Comparison of ENCODE assay signal across 8 cellular contexts in genomic region chr11:67318239-67318555, GRCh38. TPM values are rescaled to one million over a fixed set of nuclear protein-coding genes. Genes with fewer than 3 reads are reported as not detected.
A peak's percentile ranks its signal among the peaks of the same experiment; 100 is the strongest.
DNase-seq lines count a peak whose midpoint lies in the region; ATAC-seq lines count a peak whose summit lies in the region.

No MANE protein-coding gene starts in this region.

- no peaks in the 10 kb centered on the region for H3K9me3 ChIP-seq in iPS-15b (ENCODE audit: control insufficient read depth, insufficient read depth, low read length)

- H3K27me3 ChIP-seq in iPS-15b (ENCODE audit: control insufficient read depth, insufficient read depth, low read length), result peaks cover 28% of the 10 kb centered on the region

- H3K4me1 ChIP-seq in iPS-15b (ENCODE audit: control insufficient read depth, insufficient read depth, low read length), result no peaks in the 10 kb centered on the region

- CTCF ChIA-PET in activated CD4-positive, alpha-beta memory T cell treated with anti-CD3 and anti-CD28 coated beads for 36 hours (lab: Charles Lee), result interaction anchor here (0.6 to 10.2 kb wide), 26 partner anchors 11 to 311 kb away, joined by 3 to 150 read pairs (median 10); partner anchors contain the start of genes ANKRD13D, GRK2, NUDT8 and POLD4

- no peak overlapping the region for H3K9ac ChIP-seq in iPS-15b (ENCODE audit: low read depth, low read length)

- H3K4me1 Mint-ChIP-seq in T-helper 1 cell treated with Interleukin-12 subunit alpha and Interleukin-12 subunit beta and Interleukin-4 antibody, amounts not matched to agents 30 μg/mL and 1 μg/mL, for 36 hours (ENCODE audit: low read depth), result peaks cover 33% of the 10 kb centered on the region
- H3K4me1 Mint-ChIP-seq in activated CD4-positive, alpha-beta memory T cell treated with anti-CD3 and anti-CD28 coated beads for 36 hours (ENCODE audit: low read depth), result peaks cover 19% of the 10 kb centered on the region
- peaks cover 25% of the 10 kb centered on the region for H3K4me1 Mint-ChIP-seq in stimulated activated naive CD8-positive, alpha-beta T cell treated with anti-CD3 and anti-CD28 coated beads, Interleukin-15, amount 100 ng/mL, for 72 hours

- H3K27ac Mint-ChIP-seq in T-helper 1 cell treated with Interleukin-12 subunit alpha and Interleukin-12 subunit beta and Interleukin-4 antibody, amounts not matched to agents 30 μg/mL and 1 μg/mL, for 36 hours, result no peak overlapping the region
- H3K27ac Mint-ChIP-seq in activated CD4-positive, alpha-beta memory T cell treated with anti-CD3 and anti-CD28 coated beads for 36 hours, result no peak overlapping the region
- H3K27ac Mint-ChIP-seq in stimulated activated naive CD8-positive, alpha-beta T cell treated with anti-CD3 and anti-CD28 coated beads, Interleukin-15, amount 100 ng/mL, for 72 hours, result peak overlapping the region in 1 of 2 donors; percentile 32

- POLR2A ChIA-PET in activated CD4-positive, alpha-beta memory T cell treated with anti-CD3 and anti-CD28 coated beads for 36 hours (lab: Charles Lee), result interaction anchor here (1.3 to 2.4 kb wide), 8 partner anchors 15 to 78 kb away, joined by 6 to 15 read pairs (median 10); partner anchors contain the start of genes ANKRD13D, GRK2 and SSH3

- peak overlapping the region; percentile 99 for H3K4me3 Mint-ChIP-seq in T-helper 1 cell treated with Interleukin-12 subunit alpha and Interleukin-12 subunit beta and Interleukin-4 antibody, amounts not matched to agents 30 μg/mL and 1 μg/mL, for 36 hours
- peak overlapping the region; percentile 96 for H3K4me3 Mint-ChIP-seq in activated CD4-positive, alpha-beta memory T cell treated with anti-CD3 and anti-CD28 coated beads for 36 hours
- peak overlapping the region; percentile 78 to 97 for H3K4me3 Mint-ChIP-seq in stimulated activated naive CD8-positive, alpha-beta T cell treated with anti-CD3 and anti-CD28 coated beads, Interleukin-15, amount 100 ng/mL, for 72 hours

- ATAC-seq in stimulated activated naive CD8-positive, alpha-beta T cell treated with anti-CD3 and anti-CD28 coated beads, Interleukin-15, amount 100 ng/mL, for 72 hours, result no peak

- intact Hi-C loops in activated CD4-positive, alpha-beta memory T cell treated with anti-CD3 and anti-CD28 coated beads for 36 hours (cut with micrococcal nuclease), result loop anchor here (10.0 kb wide), 1 partner anchor 233 kb away; no protein-coding TSS in a partner anchor

- no peaks in the 10 kb centered on the region for H3K36me3 ChIP-seq in iPS-15b (ENCODE audit: control insufficient read depth, insufficient read depth, low read length)

- peaks cover 4% of the 10 kb centered on the region for H3K36me3 Mint-ChIP-seq in T-helper 1 cell treated with Interleukin-12 subunit alpha and Interleukin-12 subunit beta and Interleukin-4 antibody, amounts not matched to agents 30 μg/mL and 1 μg/mL, for 36 hours (ENCODE audit: low read depth)
- H3K36me3 Mint-ChIP-seq in activated CD4-positive, alpha-beta memory T cell treated with anti-CD3 and anti-CD28 coated beads for 36 hours, result peaks cover 3% of the 10 kb centered on the region

- DNase-seq in T-helper 1 cell (no peak), SW480 (ENCODE audit: low spot score) (no peak), UCSD-AML1 (lab: John Stamatoyannopoulos, UW; ENCODE audit: unreplicated experiment) (no peak), NOMO-1 treated with DMSO at 0.1 percent for 48 hours (lab: John Stamatoyannopoulos, UW; ENCODE audit: unreplicated experiment) (no peak)
- DNase-seq in activated CD4-positive, alpha-beta memory T cell treated with anti-CD3 and anti-CD28 coated beads for 36 hours, result no peak
- DNase-seq in stimulated activated naive CD8-positive, alpha-beta T cell treated with anti-CD3 and anti-CD28 coated beads, Interleukin-15, amount 100 ng/mL, for 72 hours, result no peak

- peaks cover 7% of the 10 kb centered on the region for H3K27me3 Mint-ChIP-seq in T-helper 1 cell treated with Interleukin-12 subunit alpha and Interleukin-12 subunit beta and Interleukin-4 antibody, amounts not matched to agents 30 μg/mL and 1 μg/mL, for 36 hours (ENCODE audit: low read depth)
- no peaks in the 10 kb centered on the region for H3K27me3 Mint-ChIP-seq in activated CD4-positive, alpha-beta memory T cell treated with anti-CD3 and anti-CD28 coated beads for 36 hours
- no peaks in the 10 kb centered on the region for H3K27me3 Mint-ChIP-seq in stimulated activated naive CD8-positive, alpha-beta T cell treated with anti-CD3 and anti-CD28 coated beads, Interleukin-15, amount 100 ng/mL, for 72 hours

- H3K9me3 Mint-ChIP-seq in T-helper 1 cell treated with Interleukin-12 subunit alpha and Interleukin-12 subunit beta and Interleukin-4 antibody, amounts not matched to agents 30 μg/mL and 1 μg/mL, for 36 hours, result no peaks in the 10 kb centered on the region
- no peaks in the 10 kb centered on the region for H3K9me3 Mint-ChIP-seq in activated CD4-positive, alpha-beta memory T cell treated with anti-CD3 and anti-CD28 coated beads for 36 hours
- H3K9me3 Mint-ChIP-seq in stimulated activated naive CD8-positive, alpha-beta T cell treated with anti-CD3 and anti-CD28 coated beads, Interleukin-15, amount 100 ng/mL, for 72 hours, result no peaks in the 10 kb centered on the region

- H3K4me3 ChIP-seq in iPS-15b (ENCODE audit: low read depth, low read length), result peak overlapping the region; percentile 85

RNA-seq across cellular contexts. Expression of gene SSH3, which starts 14.9 kb away (rescaled TPM):
- total RNA-seq in activated CD4-positive, alpha-beta memory T cell treated with anti-CD3 and anti-CD28 coated beads for 36 hours, result 10 to 100 TPM; 14.9 to 19.4 TPM

RNA-seq across cellular contexts. Expression of gene ANKRD13D, which starts 29.1 kb away (rescaled TPM):
- 10 to 100 TPM; 85.9 to 89.4 TPM for total RNA-seq in activated CD4-positive, alpha-beta memory T cell treated with anti-CD3 and anti-CD28 coated beads for 36 hours

RNA-seq across cellular contexts. Expression of gene POLD4, which starts 35.1 kb away (rescaled TPM):
- total RNA-seq in activated CD4-positive, alpha-beta memory T cell treated with anti-CD3 and anti-CD28 coated beads for 36 hours, result 10 to 100 TPM; 62.0 to 67.4 TPM

RNA-seq across cellular contexts. Expression of gene GRK2, which starts 51.9 kb away (rescaled TPM):
- 100 to 1,000 TPM; 273 to 279 TPM for total RNA-seq in activated CD4-positive, alpha-beta memory T cell treated with anti-CD3 and anti-CD28 coated beads for 36 hours

RNA-seq across cellular contexts. Expression of gene CLCF1, which starts 55.2 kb away (rescaled TPM):
- under 1 TPM; 0.39 to 0.45 TPM for total RNA-seq in activated CD4-positive, alpha-beta memory T cell treated with anti-CD3 and anti-CD28 coated beads for 36 hours
